8 cellular contexts compared by ENCODE assay signal in the genomic region with DNA sequence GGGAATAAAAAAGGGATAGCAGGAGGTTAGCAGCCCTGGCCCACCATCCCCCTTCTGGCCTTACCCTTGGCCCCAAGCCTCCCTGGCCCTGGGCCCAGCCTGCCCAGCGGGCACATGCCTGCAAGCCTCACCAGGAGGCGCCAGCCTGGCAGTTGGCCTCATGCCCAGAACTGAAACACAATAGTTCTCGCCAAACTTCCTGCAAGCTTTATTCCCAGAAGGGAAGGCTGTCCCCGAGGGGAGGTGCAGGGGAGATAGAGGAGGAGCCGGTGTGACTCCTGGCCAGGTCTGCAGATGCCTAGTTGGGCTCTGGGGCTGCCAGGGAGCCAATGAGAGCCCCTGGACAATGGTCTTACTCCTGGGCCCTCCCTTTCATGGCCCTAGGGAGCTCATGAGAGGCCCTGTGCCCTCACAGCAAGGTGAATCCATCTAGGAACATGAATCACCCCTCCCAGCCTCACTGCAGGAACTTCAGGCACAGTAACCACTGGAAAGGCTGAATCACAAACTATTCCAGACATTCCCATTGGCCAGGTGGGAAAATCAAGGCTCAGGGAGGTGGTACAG. TPM values are rescaled to one million over a fixed set of nuclear protein-coding genes. Genes with fewer than 3 reads are reported as not detected.
A peak's percentile ranks its signal among the peaks of the same experiment; 100 is the strongest.
DNase-seq lines count a peak whose midpoint lies in the region; ATAC-seq, FAIRE-seq and TF ChIP-seq lines count a peak whose summit lies in the region.

No MANE protein-coding gene starts in this region.

- H2AFZ ChIP-seq in osteoblast (ENCODE audit: low read length), result no peak overlapping the region

- H3K27me3 ChIP-seq in A673 (replicated peaks; ENCODE audit: insufficient read depth, low read depth, low read length, poor library complexity) (no peaks in the 10 kb centered on the region), Peyer's patch (no peaks in the 10 kb centered on the region), esophagus squamous epithelium (peaks cover 0 to 31% (median 0%) of the 10 kb centered on the region in 4 donors), osteoblast (ENCODE audit: insufficient read depth, low read length) (no peaks in the 10 kb centered on the region)

- H3K79me2 ChIP-seq in osteoblast (ENCODE audit: insufficient read depth, low read length), result no peaks in the 10 kb centered on the region

- BruUV-seq in A673 (replicated peaks; lab: Mats Ljungman, UMichigan), result no TSS peak

- H3K4me2 ChIP-seq in osteoblast (ENCODE audit: insufficient read depth, low read length), result no peak overlapping the region

- H3K4me3 ChIP-seq in A673 (ENCODE audit: low read depth, low read length, poor library complexity, severe bottlenecking) (no peak overlapping the region), Peyer's patch (no peak overlapping the region), esophagus squamous epithelium (no peak overlapping the region), osteoblast (ENCODE audit: insufficient read depth, low read length) (no peak overlapping the region)

- CTCF ChIA-PET in A673 (lab: Charles Lee), result interaction anchor here (0.6 to 1.4 kb wide), 7 partner anchors 11 to 334 kb away, joined by 3 to 11 read pairs (median 6); no protein-coding TSS in a partner anchor

- peaks cover 48% of the 10 kb centered on the region for H3K4me1 ChIP-seq in A673 (ENCODE audit: insufficient read depth, low read length, poor library complexity, severe bottlenecking)
- peaks cover 0 to 12% (median 0%) of the 10 kb centered on the region in 4 donors for H3K4me1 ChIP-seq in Peyer's patch
- peaks cover 5 to 39% (median 25%) of the 10 kb centered on the region in 3 donors for H3K4me1 ChIP-seq in esophagus squamous epithelium
- H3K4me1 ChIP-seq in osteoblast (ENCODE audit: insufficient read depth, low read length), result peaks cover 19% of the 10 kb centered on the region

- H3K36me3 ChIP-seq in A673 (ENCODE audit: insufficient read depth, low read length, poor library complexity, severe bottlenecking), result no peaks in the 10 kb centered on the region
- H3K36me3 ChIP-seq in Peyer's patch, result no peaks in the 10 kb centered on the region
- no peaks in the 10 kb centered on the region for H3K36me3 ChIP-seq in esophagus squamous epithelium
- H3K36me3 ChIP-seq in osteoblast (ENCODE audit: insufficient read depth, low read length), result no peaks in the 10 kb centered on the region

- peaks cover 4% of the 10 kb centered on the region for H4K20me1 ChIP-seq in osteoblast (ENCODE audit: insufficient read depth, low read length)

- intact Hi-C loops in A673 (cut with micrococcal nuclease; ENCODE audit: unreplicated experiment) (no loop called here), esophagus squamous epithelium (cut with DNase I) (no loop called here)

- H3K27ac ChIP-seq in A673 (ENCODE audit: low read depth, low read length, poor library complexity, severe bottlenecking), result peak overlapping the region; percentile 56
- H3K27ac ChIP-seq in Peyer's patch, result peak overlapping the region in 1 of 4 donors; percentile 9
- H3K27ac ChIP-seq in esophagus squamous epithelium, result no peak overlapping the region
- H3K27ac ChIP-seq in osteoblast (ENCODE audit: low read depth, low read length), result no peak overlapping the region

- no peak for ATAC-seq in HG03097 (IDR thresholded peaks at IDR 0.05; ENCODE audit: low FRiP score, unreplicated experiment)

- TF ChIP-seq CTCF in A673 (conservative IDR thresholded peaks at IDR 0.05; ENCODE audit: low read depth, low read length) (peak; percentile 75), Peyer's patch (IDR thresholded peaks at IDR 0.05) (peak in 4 of 6 experiments; percentile 30 to 54 (median 54)), esophagus squamous epithelium (IDR thresholded peaks at IDR 0.05) (peak in 4 of 6 experiments; percentile 13 to 41 (median 32)), osteoblast (IDR thresholded peaks at IDR 0.05; ENCODE audit: extremely low read depth, low read depth, low read length) (peak; percentile 58)

- POLR2A ChIA-PET in A673 (lab: Charles Lee; ENCODE audit: low non-redundant PET), result interaction anchor here (0.5 kb wide), 1 partner anchor 14 kb away, joined by 11 read pairs; no protein-coding TSS in a partner anchor

- peak; percentile 89 for FAIRE-seq in HTR-8/SVneo (lab: Jason Lieb, UNC)

- DNase-seq in A673 (ENCODE audit: low spot score) (peak; percentile 97), HTR-8/SVneo (ENCODE audit: insufficient read length, low spot score) (peak; percentile 87), Peyer's patch (peak; percentile 19 to 73 (median 70)), esophagus squamous epithelium (lab: John Stamatoyannopoulos, UW) (no peak), osteoblast (ENCODE audit: insufficient read length, low spot score, missing footprints) (peak; percentile 98), DMS114 treated with DMSO at 0.1 percent for 48 hours (lab: John Stamatoyannopoulos, UW; ENCODE audit: unreplicated experiment) (no peak), Kasumi-1 (lab: John Stamatoyannopoulos, UW) (no peak)

- TF ChIP-seq POLR2A in Peyer's patch (IDR thresholded peaks at IDR 0.05), result no peak
- no peak for TF ChIP-seq POLR2A in esophagus squamous epithelium (IDR thresholded peaks at IDR 0.05)

- WGBS in esophagus squamous epithelium, 2 donors, result 0% methylated on average over 2 of the region's 5 CpGs

- H3K9me3 ChIP-seq in A673 (ENCODE audit: low read depth, low read length, poor library complexity, severe bottlenecking) (no peaks in the 10 kb centered on the region), Peyer's patch (no peaks in the 10 kb centered on the region), esophagus squamous epithelium (no peaks in the 10 kb centered on the region), osteoblast (ENCODE audit: low read depth, low read length) (no peaks in the 10 kb centered on the region)

RNA-seq across cellular contexts. Expression of a gene that starts 4.0 kb away (rescaled TPM):
- total RNA-seq in A673 (2021) (not detected in 2 replicates), Peyer's patch (under 1 TPM in 1 of 4 donors, not detected in 3; 0.40 TPM), esophagus squamous epithelium (not detected), osteoblast (0.29 TPM in 1 of 2 replicates, not detected in the other)

RNA-seq across cellular contexts. Expression of a gene that starts 37.5 kb away (rescaled TPM):
- total RNA-seq in A673 (2021) (0.84 and 1.5 TPM in 2 replicates), Peyer's patch (under 1 TPM in 1 of 4 donors, not detected in 3; 0.83 TPM), esophagus squamous epithelium (1 to 10 TPM in 2 of 4 donors, under 1 TPM in 1, not detected in 1; 0.76 to 2.2 (median 1.5) TPM), osteoblast (under 0.01 and 0.36 TPM in 2 replicates)

Comparison
In these comparisons a context has a peak if more than half of its experiments do, and no peak if none do; other contexts are left out.
1. DNase-seq: peak in A673 (single experiment), HTR-8/SVneo (single experiment), Peyer's patch (3 of 3) and osteoblast (single experiment); none in esophagus squamous epithelium (single experiment), DMS114 treated with DMSO at 0.1 percent for 48 hours (single experiment) and Kasumi-1 (0 of 2).
2. Peak in every context shown above with its lines, with median percentiles within 50 percentile points of each other: CTCF ChIP-seq.